4 cellular contexts compared by ENCODE assay signal in genomic region chr5:171660438-171660837, GRCh38.
TF ChIP-seq lines count a peak whose summit lies in the region.

No MANE protein-coding gene starts in this region.

TF ChIP-seq in A549, 52 proteins besides CTCF, POLR2A, EP300 and RAD21:
- no peak for TF ChIP-seq SMC3 (IDR thresholded peaks at IDR 0.05)
- TF ChIP-seq MAFK (IDR thresholded peaks at IDR 0.05; ENCODE audit: partially characterized antibody): peak; percentile 46

TF ChIP-seq in GM23338, 12 proteins besides CTCF, POLR2A, EP300 and RAD21 (continues in another document):
- TF ChIP-seq ZNF462 (CRISPR knock-in tag; IDR thresholded peaks at IDR 0.05) (no peak), POLR2AphosphoS5 (IDR thresholded peaks at IDR 0.05; ENCODE audit: low read depth) (no peak), ETS1 (IDR thresholded peaks at IDR 0.05) (no peak), NANOG (IDR thresholded peaks at IDR 0.05; ENCODE audit: borderline replicate concordance) (no peak)

TF ChIP-seq in K562, 482 proteins besides CTCF, POLR2A, EP300 and RAD21 (continued from another document):
- TF ChIP-seq NCOR1 (IDR thresholded peaks at IDR 0.05) (no peak), MAFG (tag; conservative IDR thresholded peaks at IDR 0.05) (0 out of 2 replicates have a peak, but pooled peaks have one; percentile 13), CHCHD3 (CRISPR knock-in tag; IDR thresholded peaks at IDR 0.05) (no peak), BACH1 (tag; IDR thresholded peaks at IDR 0.05) (no peak), ZNF316 (IDR thresholded peaks at IDR 0.05) (peak; percentile 40; the same call in 1 of the 2 replicates), C11orf30 (IDR thresholded peaks at IDR 0.05; ENCODE audit: low read depth) (peak; percentile 38; the same call in 1 of the 2 replicates), RBFOX2 (IDR thresholded peaks at IDR 0.05; ENCODE audit: low read depth, low read length) (no peak)

TF ChIP-seq in HepG2, 621 proteins besides CTCF, POLR2A, EP300 and RAD21:
- TF ChIP-seq NFYB (CRISPR knock-in tag; IDR thresholded peaks at IDR 0.05) (no peak), ZSCAN12 (CRISPR knock-in tag; IDR thresholded peaks at IDR 0.05) (no peak), ZNF562 (CRISPR knock-in tag; IDR thresholded peaks at IDR 0.05; ENCODE audit: borderline replicate concordance) (no peak), MAFK (conservative IDR thresholded peaks at IDR 0.05 in 1 of 2, IDR thresholded peaks at IDR 0.05 in 1 of 2; ENCODE audit: low read length in 2 of 2) (peak; percentile 44 to 64; a peak in 3 of 4 replicates), RBM22 (optimal IDR thresholded peaks at IDR 0.05; ENCODE audit: low read length) (no peak), NFIB (CRISPR knock-in tag; IDR thresholded peaks at IDR 0.05; ENCODE audit: borderline replicate concordance) (no peak), TFAP4 (IDR thresholded peaks at IDR 0.05; ENCODE audit: borderline replicate concordance, low read depth) (no peak), CREM (IDR thresholded peaks at IDR 0.05) (no peak), CREM (CRISPR knock-in tag; IDR thresholded peaks at IDR 0.05) (no peak), MAFF (IDR thresholded peaks at IDR 0.05; ENCODE audit: low read depth, low read length) (0 out of 2 replicates have a peak, but pooled peaks have one; percentile 13), TBP (CRISPR knock-in tag; IDR thresholded peaks at IDR 0.05) (no peak)
